1 cellular context compared by ENCODE assay signal in genomic region chr10:70319183-70319582, GRCh38.
TF ChIP-seq lines count a peak whose summit lies in the region.

No MANE protein-coding gene starts in this region.

TF ChIP-seq in WTC11, 78 proteins besides CTCF, POLR2A, EP300 and RAD21 (continued from another document):
- TF ChIP-seq HMGXB4 (CRISPR knock-in tag; IDR thresholded peaks at IDR 0.05), result no peak
